Comparison of ENCODE assay signal across 8 cellular contexts in the genomic region with DNA sequence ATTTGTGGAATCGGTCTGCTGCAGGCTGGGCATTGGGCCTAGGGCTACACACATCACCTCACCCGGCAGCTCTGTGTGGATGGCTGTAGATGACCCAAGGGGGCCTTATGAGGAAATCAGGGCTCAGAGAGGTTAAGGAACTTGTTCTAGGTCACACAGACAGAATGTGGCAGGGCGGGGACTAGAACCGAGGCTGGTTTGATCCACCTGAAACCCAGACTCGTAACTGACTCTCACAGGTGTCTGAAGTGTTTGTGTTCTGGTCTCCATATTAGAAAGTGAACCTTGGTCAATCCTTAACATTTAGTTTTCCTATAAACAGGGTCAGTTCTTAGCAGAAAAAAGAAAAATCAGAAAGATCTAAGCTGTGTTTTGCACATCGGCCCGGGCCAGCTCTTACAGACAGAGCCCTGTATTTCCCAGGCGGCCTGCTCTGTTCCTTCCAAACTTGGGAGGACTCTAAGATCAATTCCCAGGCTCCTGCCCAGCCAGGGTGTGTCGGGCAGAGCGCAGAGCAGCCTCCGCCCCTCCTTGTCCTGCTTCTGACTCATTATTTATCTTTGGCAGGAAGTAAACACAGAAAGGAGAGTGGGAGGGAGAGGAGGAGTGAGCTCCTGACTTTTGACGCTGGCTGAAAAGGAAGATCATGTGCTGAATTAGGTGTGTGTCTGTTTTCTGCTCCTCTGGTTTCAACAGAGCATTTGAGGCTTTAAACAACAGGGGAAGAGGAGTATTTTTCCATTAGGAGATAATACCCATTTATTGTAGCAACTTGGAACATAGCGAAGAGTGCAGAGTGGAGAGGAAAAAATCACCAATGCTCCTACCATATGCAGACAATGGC.
DNase-seq lines count a peak whose midpoint lies in the region; ATAC-seq and TF ChIP-seq lines count a peak whose summit lies in the region.

No MANE protein-coding gene starts in this region.

- H3K27ac ChIP-seq in PC-3 (ENCODE audit: low read length), result peak overlapping the region; percentile 97

- CTCF ChIA-PET in PC-3 (lab: Charles Lee), result interaction anchor here (0.6 to 1.5 kb wide), 3 partner anchors 12 to 50 kb away, joined by 3 to 5 read pairs (median 5); no protein-coding TSS in a partner anchor

- H3K79me2 ChIP-seq in PC-3 (ENCODE audit: low read length), result no peaks in the 10 kb centered on the region

- H3K27me3 ChIP-seq in PC-3 (ENCODE audit: low read length), result no peaks in the 10 kb centered on the region

- no peaks in the 10 kb centered on the region for H3K9me2 ChIP-seq in PC-3 (replicated peaks; ENCODE audit: low read length)

- peak overlapping the region; percentile 60 for H3K4me2 ChIP-seq in PC-3 (ENCODE audit: low read length)

- H3K4me3 ChIP-seq in PC-3 (ENCODE audit: low read length), result no peak overlapping the region
- H3K4me3 ChIP-seq in mucosa of descending colon, result no peak overlapping the region

- peak; percentile 94 for DNase-seq in HT-29 (ENCODE audit: low spot score)
- peak; percentile 90 for DNase-seq in PC-3
- DNase-seq in epidermal melanocyte (ENCODE audit: insufficient read length, low spot score), result peak; percentile 38
- peak; percentile 85 to 89 (median 89) for DNase-seq in mucosa of descending colon
- no peak for DNase-seq in middle frontal gyrus (ENCODE audit: extremely low spot score, low spot score)
- no peak for DNase-seq in cerebellum (ENCODE audit: low spot score)

- H3K36me3 ChIP-seq in PC-3 (ENCODE audit: low read depth, low read length), result no peaks in the 10 kb centered on the region
- H3K36me3 ChIP-seq in mucosa of descending colon (ENCODE audit: low read depth), result no peaks in the 10 kb centered on the region

- peak overlapping the region; percentile 87 for H3K9ac ChIP-seq in PC-3 (ENCODE audit: low read length)

- H3K4me1 ChIP-seq in PC-3 (ENCODE audit: insufficient read depth, low read length) (peaks cover 19% of the 10 kb centered on the region), mucosa of descending colon (ENCODE audit: low read depth) (peaks cover 33% of the 10 kb centered on the region)

- no peaks in the 10 kb centered on the region for H4K20me1 ChIP-seq in PC-3 (ENCODE audit: low read length)

- intact Hi-C loops in PC-3 (cut with micrococcal nuclease), result loop anchor here (2.0 kb wide), 2 partner anchors 40 to 50 kb away; no protein-coding TSS in a partner anchor
- intact Hi-C loops in mucosa of descending colon (cut with DNase I, micrococcal nuclease), result no loop called here

- ATAC-seq in PC-3 (peak; percentile 96), mucosa of descending colon (peak; percentile 98), GM18511 (IDR thresholded peaks at IDR 0.05; ENCODE audit: unreplicated experiment) (no peak), HG02870 (IDR thresholded peaks at IDR 0.05; ENCODE audit: unreplicated experiment) (no peak)

- TF ChIP-seq CTCF in PC-3 (conservative IDR thresholded peaks at IDR 0.05; ENCODE audit: low read depth, low read length) (no peak), mucosa of descending colon (IDR thresholded peaks at IDR 0.05) (no peak)

- TSS peak; percentile 99 for BruUV-seq in PC-3 (replicated peaks; lab: Mats Ljungman, UMichigan)

- no peak overlapping the region for H2AFZ ChIP-seq in PC-3 (ENCODE audit: low read length)

- no peaks in the 10 kb centered on the region for H3F3A ChIP-seq in PC-3 (ENCODE audit: low read length, unreplicated experiment)

- POLR2A ChIA-PET in PC-3 (lab: Charles Lee; ENCODE audit: unreplicated experiment), result interaction anchor here (0.6 to 0.8 kb wide), 2 partner anchors 45 to 115 kb away, joined by 4 read pairs; no protein-coding TSS in a partner anchor

- H3K9me3 ChIP-seq in PC-3 (ENCODE audit: low read length) (no peaks in the 10 kb centered on the region), mucosa of descending colon (no peaks in the 10 kb centered on the region)

Comparison
In these comparisons a context has a peak if more than half of its experiments do, and no peak if none do; other contexts are left out.
1. DNase-seq: peak in HT-29 (single experiment), PC-3 (single experiment), epidermal melanocyte (single experiment) and mucosa of descending colon (3 of 3); none in middle frontal gyrus (single experiment) and cerebellum (single experiment).
2. ATAC-seq: peak in PC-3 (single experiment) and mucosa of descending colon (single experiment); none in GM18511 (single experiment) and HG02870 (single experiment).